Comparison of ENCODE assay signal across 1 cellular context in the genomic region with DNA sequence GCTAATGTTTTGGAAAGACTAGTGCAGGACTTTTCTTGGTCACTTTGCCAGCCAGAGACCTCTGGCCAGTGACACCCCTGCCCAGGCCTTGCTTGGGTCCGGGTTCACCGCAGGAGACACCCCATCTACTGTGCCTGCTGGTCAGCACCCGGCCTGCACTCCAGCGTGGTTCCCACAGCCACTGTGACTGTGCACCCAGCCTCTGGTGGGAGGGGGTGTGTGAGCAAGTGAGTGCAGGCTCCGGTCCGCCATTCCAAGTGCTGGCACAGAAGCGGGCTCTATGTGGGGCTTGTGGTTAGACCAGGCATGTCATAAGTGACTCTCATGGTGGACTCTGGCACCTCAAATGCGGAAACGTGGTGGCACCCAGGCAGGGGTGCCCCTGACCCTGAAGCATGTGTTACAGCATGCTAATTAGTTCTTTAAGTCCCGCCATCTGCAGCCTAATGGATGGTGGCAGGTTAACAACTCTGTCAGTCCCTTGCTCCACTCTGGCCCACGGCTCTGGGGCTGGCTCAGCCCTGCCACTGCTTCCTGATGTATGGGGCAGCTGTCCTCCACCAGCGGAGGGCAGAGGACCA.
TF ChIP-seq lines count a peak whose summit lies in the region.

No MANE protein-coding gene starts in this region.

TF ChIP-seq in H1, 55 proteins besides CTCF, POLR2A, EP300 and RAD21:
- TF ChIP-seq E2F6 (IDR thresholded peaks at IDR 0.05) (no peak), TCF12 (IDR thresholded peaks at IDR 0.05; ENCODE audit: low read depth, low read length) (no peak), ASH2L (IDR thresholded peaks at IDR 0.05; ENCODE audit: low read length) (no peak), PHF8 (conservative IDR thresholded peaks at IDR 0.05; ENCODE audit: low read depth, low read length) (no peak), KDM5A (IDR thresholded peaks at IDR 0.05; ENCODE audit: low read length) (no peak), TAF7 (optimal IDR thresholded peaks at IDR 0.05; ENCODE audit: borderline replicate concordance, low read depth, low read length) (no peak)
- TF ChIP-seq, protein P1, sequence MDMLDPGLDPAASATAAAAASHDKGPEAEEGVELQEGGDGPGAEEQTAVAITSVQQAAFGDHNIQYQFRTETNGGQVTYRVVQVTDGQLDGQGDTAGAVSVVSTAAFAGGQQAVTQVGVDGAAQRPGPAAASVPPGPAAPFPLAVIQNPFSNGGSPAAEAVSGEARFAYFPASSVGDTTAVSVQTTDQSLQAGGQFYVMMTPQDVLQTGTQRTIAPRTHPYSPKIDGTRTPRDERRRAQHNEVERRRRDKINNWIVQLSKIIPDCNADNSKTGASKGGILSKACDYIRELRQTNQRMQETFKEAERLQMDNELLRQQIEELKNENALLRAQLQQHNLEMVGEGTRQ (IDR thresholded peaks at IDR 0.05; ENCODE audit: low read length), result no peak
